ENCODE assay signal across 31 cellular contexts in genomic region chr21:45054927-45055612, GRCh38. TPM values are rescaled to one million over a fixed set of nuclear protein-coding genes. Genes with fewer than 3 reads are reported as not detected.
A peak's percentile ranks its signal among the peaks of the same experiment; 100 is the strongest.
DNase-seq lines count a peak whose midpoint lies in the region; ATAC-seq, FAIRE-seq and TF ChIP-seq lines count a peak whose summit lies in the region.
"Had no signal": no experiment of that assay in that cellular context is flagged by ENCODE, and none has a peak within 500 bp of the region (broad histone marks: within the 10 kb centered on the region; RNA-seq: fewer than 3 reads in every experiment).

No MANE protein-coding gene starts in this region.

- H3K79me2 ChIP-seq in MM.1S (ENCODE audit: low read length), result no peaks in the 10 kb centered on the region
- H3K79me2 ChIP-seq: hepatocyte had no signal

- TF ChIP-seq CTCF in MM.1S (IDR thresholded peaks at IDR 0.05; ENCODE audit: low read length), result no peak

- H3K9ac ChIP-seq in MM.1S (ENCODE audit: low read length), result no peak overlapping the region

- TF ChIP-seq POLR2A in GM12892 (IDR thresholded peaks at IDR 0.05; ENCODE audit: low read depth, low read length), result no peak

- intact Hi-C loops in left colon (cut with DNase I, micrococcal nuclease), result no loop called here

- ATAC-seq in GM18907 (IDR thresholded peaks at IDR 0.05; ENCODE audit: unreplicated experiment), result no peak
- no peak for ATAC-seq in left colon
- ATAC-seq: body of pancreas, left lung, pancreas, T-cell had no signal

- H3K9me3 ChIP-seq in MM.1S (replicated peaks; ENCODE audit: insufficient read depth, low read length), result no peaks in the 10 kb centered on the region
- no peaks in the 10 kb centered on the region for H3K9me3 ChIP-seq in small intestine (ENCODE audit: control insufficient read depth, low read depth)
- H3K9me3 ChIP-seq: body of pancreas, left lung, pancreas, Peyer's patch, SJCRH30, testis had no signal

- H3F3A ChIP-seq in MM.1S (ENCODE audit: insufficient read depth, low read length), result peaks cover 4% of the 10 kb centered on the region

- H3K4me2 ChIP-seq in MM.1S (ENCODE audit: low read depth, low read length), result no peak overlapping the region
- H3K4me2 ChIP-seq: hepatocyte had no signal

- H2AFZ ChIP-seq in MM.1S (ENCODE audit: low read length), result no peak overlapping the region
- H2AFZ ChIP-seq: hepatocyte had no signal

- H3K4me3 ChIP-seq in MM.1S (ENCODE audit: low read length) (no peak overlapping the region), small intestine (ENCODE audit: low read depth in 1 of 2, low read length in 2 of 2) (no peak overlapping the region)
- H3K4me3 ChIP-seq: body of pancreas, hepatocyte, left lung, pancreas, Peyer's patch, SJCRH30, testis had no signal

- FAIRE-seq in GM12892 (lab: Jason Lieb, UNC) (peak; percentile 81), small intestine (lab: Jason Lieb, UNC) (no peak)
- FAIRE-seq: frontal cortex, pancreas had no signal

- H3K36me3 ChIP-seq in MM.1S (replicated peaks; ENCODE audit: insufficient read depth, low read length) (no peaks in the 10 kb centered on the region), small intestine (ENCODE audit: control insufficient read depth in 2 of 2, insufficient read depth in 2 of 2, low read length in 2 of 2) (no peaks in the 10 kb centered on the region)
- H3K36me3 ChIP-seq: left lung, pancreas, Peyer's patch, SJCRH30 had no signal

- H3K4me1 ChIP-seq in MM.1S (ENCODE audit: low read length) (peaks cover 4% of the 10 kb centered on the region), small intestine (ENCODE audit: control insufficient read depth in 2 of 2, insufficient read depth in 1 of 2, low read depth in 1 of 2, low read length in 1 of 2) (no peaks in the 10 kb centered on the region)
- H3K4me1 ChIP-seq: body of pancreas, pancreas, Peyer's patch, testis had no signal

- H3K9me2 ChIP-seq in MM.1S (replicated peaks; ENCODE audit: insufficient read depth, low read length), result no peaks in the 10 kb centered on the region

- H3K27ac ChIP-seq in MM.1S (ENCODE audit: low read length) (no peak overlapping the region), small intestine (ENCODE audit: low read depth in 1 of 2, low read length in 1 of 2) (no peak overlapping the region)
- H3K27ac ChIP-seq: body of pancreas, hepatocyte, pancreas, SJCRH30, testis had no signal

- DNase-seq in GM12892 (ENCODE audit: insufficient read length) (no peak), MM.1S (peak; percentile 33), glomerular visceral epithelial cell (ENCODE audit: extremely low spot score) (peak; percentile 17), small intestine (peak; percentile 20), dermis blood vessel endothelial cell (no peak), left colon (no peak)
- DNase-seq: activated CD4-positive, alpha-beta T cell treated with anti-CD3 and anti-CD28 coated beads for 4 hours; activated CD8-positive, alpha-beta memory T cell treated with anti-CD3 and anti-CD28 coated beads for 24 hours; activated T-cell treated with anti-CD3 and anti-CD28 coated beads, Interleukin-2, amount 50 U/mL, for 1 hour; body of pancreas; CD4-positive, alpha-beta memory T cell; cerebellar nuclear complex; effector CD8-positive, alpha-beta T cell; erythroblast; GF-D8; immature natural killer cell; KBM-7; left lung; midbrain; NCI-H2171; NCI-H524; NK-92 treated with Interleukin-12 subunit alpha and Interleukin-12 subunit beta, amount 100 ng/mL, for 24 hours; pancreas; SJCRH30; stimulated activated naive CD4-positive, alpha-beta T cell treated with Interleukin-2 at 50 U/mL for 16 hours; T-cell; testis had no signal

- WGBS in small intestine, 3 donors, result 84 to 91% (median 89%) methylated on average over 37 of the region's 37 CpGs

- no peaks in the 10 kb centered on the region for H4K20me1 ChIP-seq in MM.1S (ENCODE audit: insufficient read depth, low read length)

- H3K27me3 ChIP-seq in MM.1S (replicated peaks; ENCODE audit: insufficient read depth, low read length), result peaks cover 75% of the 10 kb centered on the region
- no peaks in the 10 kb centered on the region for H3K27me3 ChIP-seq in small intestine (ENCODE audit: control insufficient read depth in 2 of 2, insufficient read depth in 2 of 2, low read length in 2 of 2)
- H3K27me3 ChIP-seq: hepatocyte, Peyer's patch, testis had no signal

RNA-seq across cellular contexts. Expression of gene ADARB1, which starts 19.3 kb away (rescaled TPM):
- 2.0 TPM for polyA plus RNA-seq in GM12892 (2012; ENCODE audit: missing spikeins)
- 1 to 10 TPM; 1.1 to 5.4 (median 2.2) TPM for polyA plus RNA-seq in small intestine
- total RNA-seq in dermis blood vessel endothelial cell (27.0 and 32.0 TPM in 2 replicates), left colon (10 to 100 TPM in 1 of 2 donors, 1 to 10 TPM in 1; 6.9 to 12.4 TPM)

Comparison
In these comparisons a context has a peak if more than half of its experiments do, and no peak if none do; other contexts are left out.
1. DNase-seq: peak in MM.1S (single experiment), glomerular visceral epithelial cell (single experiment) and small intestine (single experiment); none in GM12892 (single experiment), dermis blood vessel endothelial cell (single experiment) and left colon (0 of 2).